14 cellular contexts compared by ENCODE assay signal in genomic region chr11:82889133-82890001, GRCh38. TPM values are rescaled to one million over a fixed set of nuclear protein-coding genes. Genes with fewer than 3 reads are reported as not detected.
DNase-seq lines count a peak whose midpoint lies in the region; ATAC-seq, FAIRE-seq and TF ChIP-seq lines count a peak whose summit lies in the region.
"Had no signal": no experiment of that assay in that cellular context is flagged by ENCODE, and none has a peak within 500 bp of the region (broad histone marks: within the 10 kb centered on the region; RNA-seq: fewer than 3 reads in every experiment).

No MANE protein-coding gene starts in this region.

- DNase-seq in H54 (ENCODE audit: insufficient read length, low spot score): no peak
- DNase-seq in NOMO-1 treated with dmso at 0.1 percent for 144 hours (lab: John Stamatoyannopoulos, UW; ENCODE audit: unreplicated experiment): peak; percentile 86
- peak; percentile 75 to 94 for DNase-seq in dermis microvascular lymphatic vessel endothelial cell (ENCODE audit: low read depth in 2 of 2)
- DNase-seq in naive B cell: peak; percentile 60
- DNase-seq in stimulated activated CD4-positive, alpha-beta T cell treated with anti-CD3 and anti-CD28 coated beads, Interleukin-2, amount 100 ng/mL, for 24 hours: no peak
- no peak for DNase-seq in activated naive CD4-positive, alpha-beta T cell treated with anti-CD3 and anti-CD28 coated beads, Interleukin-2, amount 50 U/mL, for 16 hours
- DNase-seq in D721Med (ENCODE audit: insufficient read length, low spot score): no peak
- DNase-seq: activated naive CD8-positive, alpha-beta T cell treated with anti-CD3 and anti-CD28 coated beads, Interleukin-2, amount 10 ng/mL, durations not matched to agents 7 days and 5 days; CD4-positive, alpha-beta memory T cell; colonic mucosa; NCI-H226 had no signal

- TF ChIP-seq CTCF in D721Med (IDR thresholded peaks at IDR 0.05; ENCODE audit: insufficient read depth, missing control alignments): no peak

- no peak overlapping the region for H3K27ac Mint-ChIP-seq in naive B cell
- H3K27ac Mint-ChIP-seq: activated naive CD8-positive, alpha-beta T cell treated with anti-CD3 and anti-CD28 coated beads, Interleukin-2, amount 10 ng/mL, durations not matched to agents 7 days and 5 days; CD4-positive, alpha-beta memory T cell; naive thymus-derived CD8-positive, alpha-beta T cell had no signal

- no peaks in the 10 kb centered on the region for H3K27me3 Mint-ChIP-seq in naive B cell
- H3K27me3 Mint-ChIP-seq: activated naive CD8-positive, alpha-beta T cell treated with anti-CD3 and anti-CD28 coated beads, Interleukin-2, amount 10 ng/mL, durations not matched to agents 7 days and 5 days; CD4-positive, alpha-beta memory T cell; naive thymus-derived CD8-positive, alpha-beta T cell had no signal

- no peaks in the 10 kb centered on the region for H3K36me3 Mint-ChIP-seq in naive B cell
- H3K36me3 Mint-ChIP-seq: activated naive CD8-positive, alpha-beta T cell treated with anti-CD3 and anti-CD28 coated beads, Interleukin-2, amount 10 ng/mL, durations not matched to agents 7 days and 5 days had no signal

- ATAC-seq in naive B cell (ENCODE audit: low read depth in 2 of 2): peak; percentile 84 to 87
- no peak for ATAC-seq in GM19463 (IDR thresholded peaks at IDR 0.05; ENCODE audit: unreplicated experiment)

- no peak for TF ChIP-seq POLR2A in H54 (IDR thresholded peaks at IDR 0.05; ENCODE audit: low read depth, low read length)

- no peaks in the 10 kb centered on the region for H3K9me3 Mint-ChIP-seq in naive B cell
- H3K9me3 Mint-ChIP-seq: activated naive CD8-positive, alpha-beta T cell treated with anti-CD3 and anti-CD28 coated beads, Interleukin-2, amount 10 ng/mL, durations not matched to agents 7 days and 5 days; CD4-positive, alpha-beta memory T cell; naive thymus-derived CD8-positive, alpha-beta T cell had no signal

- no peak overlapping the region for H3K4me3 Mint-ChIP-seq in naive B cell
- H3K4me3 Mint-ChIP-seq: activated naive CD8-positive, alpha-beta T cell treated with anti-CD3 and anti-CD28 coated beads, Interleukin-2, amount 10 ng/mL, durations not matched to agents 7 days and 5 days; CD4-positive, alpha-beta memory T cell had no signal

- peaks cover 7 to 19% (median 13%) of the 10 kb centered on the region in 3 donors for H3K4me1 Mint-ChIP-seq in naive B cell
- H3K4me1 Mint-ChIP-seq: activated naive CD8-positive, alpha-beta T cell treated with anti-CD3 and anti-CD28 coated beads, Interleukin-2, amount 10 ng/mL, durations not matched to agents 7 days and 5 days had no signal

- FAIRE-seq in H54 (lab: Jason Lieb, UNC) (peak; percentile 68), D721Med (lab: Jason Lieb, UNC) (no peak)
- FAIRE-seq: G401.6 had no signal

RNA-seq across cellular contexts. Expression of gene PRCP, which starts 10.9 kb away (rescaled TPM):
- total RNA-seq in dermis microvascular lymphatic vessel endothelial cell: 113 and 116 TPM in 2 replicates
- polyA plus RNA-seq in naive B cell (ENCODE audit: low read depth in 6 of 6): 100 to 1,000 TPM; 133 to 176 (median 152) TPM

RNA-seq across cellular contexts. Expression of gene DDIAS, which starts 12.2 kb away (rescaled TPM):
- total RNA-seq in dermis microvascular lymphatic vessel endothelial cell: 2.7 and 4.4 TPM in 2 replicates
- polyA plus RNA-seq in naive B cell (ENCODE audit: low read depth in 6 of 6): 1 to 10 TPM; 3.9 to 9.9 (median 7.8) TPM

Comparison
In these comparisons a context has a peak if more than half of its experiments do, and no peak if none do; other contexts are left out.
1. DNase-seq: peak in NOMO-1 treated with dmso at 0.1 percent for 144 hours (single experiment), dermis microvascular lymphatic vessel endothelial cell (2 of 2) and naive B cell (single experiment); none in H54 (single experiment), stimulated activated CD4-positive, alpha-beta T cell treated with anti-CD3 and anti-CD28 coated beads, Interleukin-2, amount 100 ng/mL, for 24 hours (0 of 2), activated naive CD4-positive, alpha-beta T cell treated with anti-CD3 and anti-CD28 coated beads, Interleukin-2, amount 50 U/mL, for 16 hours (single experiment) and D721Med (single experiment).